ENCODE assay signal across 1 cellular context in genomic region chr11:2338760-2339159, GRCh38. TPM values are rescaled to one million over a fixed set of nuclear protein-coding genes. Genes with fewer than 3 reads are reported as not detected.
"Had no signal": no experiment of that assay in that cellular context is flagged by ENCODE, and none has a peak within 500 bp of the region (broad histone marks: within the 10 kb centered on the region; RNA-seq: fewer than 3 reads in every experiment).

No MANE protein-coding gene starts in this region.

RNA-seq across cellular contexts. Expression of gene C11orf21, which starts 37.0 kb away (rescaled TPM):
- total RNA-seq: M059J had no signal
